15 cellular contexts compared by ENCODE assay signal in genomic region chr9:128481561-128481960, GRCh38. TPM values are rescaled to one million over a fixed set of nuclear protein-coding genes. Genes with fewer than 3 reads are reported as not detected.
DNase-seq lines count a peak whose midpoint lies in the region; ATAC-seq, FAIRE-seq and TF ChIP-seq lines count a peak whose summit lies in the region.
"Had no signal": no experiment of that assay in that cellular context is flagged by ENCODE, and none has a peak within 500 bp of the region (broad histone marks: within the 10 kb centered on the region; RNA-seq: fewer than 3 reads in every experiment).

No MANE protein-coding gene starts in this region.

- H3K4me3 Mint-ChIP-seq in activated T-helper 17 cell treated with anti-CD3 and anti-CD28 coated beads, Interleukin-2, amount 50 U/mL, for 72 hours, result no peak overlapping the region
- H3K4me3 Mint-ChIP-seq in Caco-2 (ENCODE audit: unreplicated experiment), result no peak overlapping the region
- H3K4me3 Mint-ChIP-seq: CD4-positive, alpha-beta T cell; H9 had no signal

- H3K79me2 ChIP-seq in endothelial cell of umbilical vein (ENCODE audit: control insufficient read depth, insufficient read depth, low read length), result no peaks in the 10 kb centered on the region

- no peak for TF ChIP-seq POLR2A in GM12891 (IDR thresholded peaks at IDR 0.05; ENCODE audit: low read depth, low read length)
- TF ChIP-seq POLR2A in endothelial cell of umbilical vein (IDR thresholded peaks at IDR 0.05; ENCODE audit: low read depth, low read length), result no peak

- H3K9me3 Mint-ChIP-seq in activated T-helper 17 cell treated with anti-CD3 and anti-CD28 coated beads, Interleukin-2, amount 50 U/mL, for 72 hours, result no peaks in the 10 kb centered on the region
- H3K9me3 Mint-ChIP-seq in Caco-2 (ENCODE audit: unreplicated experiment), result no peaks in the 10 kb centered on the region
- H3K9me3 Mint-ChIP-seq: CD4-positive, alpha-beta T cell; H9 had no signal

- no peak for ATAC-seq in activated T-helper 17 cell treated with anti-CD3 and anti-CD28 coated beads, Interleukin-2, amount 50 U/mL, for 72 hours (replicated peaks)

- dilution Hi-C loops in endothelial cell of umbilical vein (cut with MboI; ENCODE audit: extremely low pct_ligation_motif_present, low sequenced_read_pairs), result no loop called here

- H3K27me3 ChIP-seq in endothelial cell of umbilical vein (ENCODE audit: control insufficient read depth in 2 of 2, insufficient read depth in 2 of 2, low read length in 2 of 2), result no peaks in the 10 kb centered on the region
- no peaks in the 10 kb centered on the region for H3K27me3 ChIP-seq in Caco-2 (replicated peaks; ENCODE audit: control insufficient read depth, insufficient read depth, low read length)

- FAIRE-seq in GM12891 (lab: Jason Lieb, UNC) (peak; percentile 51), endothelial cell of umbilical vein (lab: Jason Lieb, UNC) (peak; percentile 8)
- FAIRE-seq: GM19239, H1 had no signal

- CTCF ChIA-PET in endothelial cell of umbilical vein (lab: Charles Lee), result interaction anchor here (1.0 to 1.1 kb wide), 2 partner anchors 19 to 43 kb away, joined by 3 to 5 read pairs; no protein-coding TSS in a partner anchor
- CTCF ChIA-PET in Caco-2 (lab: Charles Lee), result no interaction called here

- H3K4me3 ChIP-seq in endothelial cell of umbilical vein (replicated peaks in 1 of 3; ENCODE audit: insufficient read depth in 1 of 3, low read depth in 1 of 3, low read length in 3 of 3) (no peak overlapping the region), Caco-2 (ENCODE audit: low read depth, low read length) (no peak overlapping the region)

- no peaks in the 10 kb centered on the region for H3K4me1 Mint-ChIP-seq in activated T-helper 17 cell treated with anti-CD3 and anti-CD28 coated beads, Interleukin-2, amount 50 U/mL, for 72 hours
- H3K4me1 Mint-ChIP-seq in Caco-2 (ENCODE audit: low read depth, unreplicated experiment), result no peaks in the 10 kb centered on the region

- H3K9me1 ChIP-seq in endothelial cell of umbilical vein (replicated peaks; ENCODE audit: control insufficient read depth, extremely low read depth, insufficient read depth, low read length), result no peaks in the 10 kb centered on the region

- POLR2A ChIA-PET in endothelial cell of umbilical vein (lab: Charles Lee) (no interaction called here), Caco-2 (lab: Charles Lee) (interaction anchor here (0.6 kb wide), 1 partner anchor 13 kb away, joined by 3 read pairs; no protein-coding TSS in a partner anchor)

- H4K20me1 ChIP-seq in endothelial cell of umbilical vein (replicated peaks; ENCODE audit: control insufficient read depth, extremely low read depth, insufficient read depth, low read length), result no peaks in the 10 kb centered on the region

- DNase-seq in GM12891 (ENCODE audit: insufficient read length, low spot score) (no peak), endothelial cell of umbilical vein (ENCODE audit: low read depth, low spot score) (no peak), NCI-H2107 treated with DMSO at 0.1 percent for 48 hours (lab: John Stamatoyannopoulos, UW; ENCODE audit: unreplicated experiment) (no peak), Caco-2 (no peak), substantia nigra (lab: John Stamatoyannopoulos, UW) (no peak)
- DNase-seq: AML-193; CD4-positive, alpha-beta T cell; DMS153; DMS79; GF-D8; H9 had no signal

- H3K9me3 ChIP-seq in endothelial cell of umbilical vein (replicated peaks; ENCODE audit: control insufficient read depth, insufficient read depth, low read length) (no peaks in the 10 kb centered on the region), Caco-2 (no peaks in the 10 kb centered on the region)

- intact Hi-C loops in endothelial cell of umbilical vein (cut with micrococcal nuclease) (no loop called here), Caco-2 (cut with micrococcal nuclease; ENCODE audit: unreplicated experiment) (no loop called here)

- H3K4me2 ChIP-seq in endothelial cell of umbilical vein (ENCODE audit: insufficient read depth, low read length), result no peak overlapping the region

- H3K4me1 ChIP-seq in endothelial cell of umbilical vein (ENCODE audit: control insufficient read depth, extremely low read depth, insufficient read depth, low read length) (no peaks in the 10 kb centered on the region), Caco-2 (no peaks in the 10 kb centered on the region)

- no peak overlapping the region for H3K27ac ChIP-seq in endothelial cell of umbilical vein (ENCODE audit: insufficient read depth, low read depth, low read length)
- H3K27ac ChIP-seq in substantia nigra (ENCODE audit: low read depth, low read length, poor library complexity, severe bottlenecking), result no peak overlapping the region
- H3K27ac ChIP-seq: C4-2B had no signal

- no peak overlapping the region for H3K9ac ChIP-seq in endothelial cell of umbilical vein (replicated peaks; ENCODE audit: extremely low read depth, insufficient read depth, low read length)

- TF ChIP-seq CTCF in endothelial cell of umbilical vein (IDR thresholded peaks at IDR 0.05; ENCODE audit: extremely low read depth in 1 of 2, insufficient read depth in 1 of 2, low read depth in 1 of 2, low read length in 2 of 2), result no peak
- no peak for TF ChIP-seq CTCF in Caco-2 (IDR thresholded peaks at IDR 0.05; ENCODE audit: insufficient read depth in 1 of 2, low read depth in 1 of 2, low read length in 1 of 2, severe bottlenecking in 1 of 2, unreplicated experiment in 1 of 2)

- H3K27ac Mint-ChIP-seq in activated T-helper 17 cell treated with anti-CD3 and anti-CD28 coated beads, Interleukin-2, amount 50 U/mL, for 72 hours, result peak overlapping the region; percentile 9
- no peak overlapping the region for H3K27ac Mint-ChIP-seq in Caco-2 (ENCODE audit: unreplicated experiment)
- H3K27ac Mint-ChIP-seq: CD4-positive, alpha-beta T cell; H9 had no signal

- no peaks in the 10 kb centered on the region for H3K27me3 Mint-ChIP-seq in activated T-helper 17 cell treated with anti-CD3 and anti-CD28 coated beads, Interleukin-2, amount 50 U/mL, for 72 hours
- H3K27me3 Mint-ChIP-seq in Caco-2 (ENCODE audit: insufficient read depth, unreplicated experiment), result no peaks in the 10 kb centered on the region
- H3K27me3 Mint-ChIP-seq: CD4-positive, alpha-beta T cell had no signal

- BruUV-seq in endothelial cell of umbilical vein (replicated peaks; lab: Mats Ljungman, UMichigan) (no TSS peak), Caco-2 (replicated peaks; lab: Mats Ljungman, UMichigan) (no TSS peak)

- no peak overlapping the region for H2AFZ ChIP-seq in endothelial cell of umbilical vein (ENCODE audit: low read depth, low read length)

- peaks cover 10 to 28% of the 10 kb centered on the region in 2 experiments for H3K36me3 ChIP-seq in endothelial cell of umbilical vein (ENCODE audit: control insufficient read depth in 2 of 2, extremely low read depth in 1 of 2, insufficient read depth in 2 of 2, low read length in 2 of 2)
- H3K36me3 ChIP-seq in Caco-2 (ENCODE audit: control insufficient read depth, insufficient read depth, low read length), result peaks cover 2% of the 10 kb centered on the region

- H3K36me3 Mint-ChIP-seq in activated T-helper 17 cell treated with anti-CD3 and anti-CD28 coated beads, Interleukin-2, amount 50 U/mL, for 72 hours (ENCODE audit: low read depth), result peaks cover 81% of the 10 kb centered on the region
- H3K36me3 Mint-ChIP-seq in Caco-2 (ENCODE audit: insufficient read depth, unreplicated experiment), result peaks cover 34% of the 10 kb centered on the region

TF ChIP-seq in GM12891, 5 proteins besides CTCF, POLR2A, EP300 and RAD21:
- no peak for TF ChIP-seq PAX5 (IDR thresholded peaks at IDR 0.05; ENCODE audit: insufficient read depth, low read length, severe bottlenecking)
- TF ChIP-seq SPI1 (IDR thresholded peaks at IDR 0.05; ENCODE audit: low read depth, low read length), result no peak
- no peak for TF ChIP-seq TAF1 (IDR thresholded peaks at IDR 0.05; ENCODE audit: low read depth, low read length)
- TF ChIP-seq POLR2AphosphoS5 (IDR thresholded peaks at IDR 0.05; ENCODE audit: low read depth, low read length), result no peak
- no peak for TF ChIP-seq POU2F2 (IDR thresholded peaks at IDR 0.05; ENCODE audit: low read depth, low read length)

TF ChIP-seq in endothelial cell of umbilical vein, 7 proteins besides CTCF, POLR2A, EP300 and RAD21:
- no peak for TF ChIP-seq GATA2 (IDR thresholded peaks at IDR 0.05; ENCODE audit: insufficient read depth, insufficient read length, low read depth, low read length)
- no peak for TF ChIP-seq EZH2 (IDR thresholded peaks at IDR 0.05; ENCODE audit: borderline replicate concordance, low read depth, low read length, severe bottlenecking)
- no peak for TF ChIP-seq POLR2AphosphoS5 (IDR thresholded peaks at IDR 0.05; ENCODE audit: insufficient read depth, low read depth, low read length)
- no peak for TF ChIP-seq FOS (IDR thresholded peaks at IDR 0.05; ENCODE audit: borderline replicate concordance, insufficient read depth, low read length)

RNA-seq across cellular contexts. Expression of gene GLE1, which starts 23.0 kb away (rescaled TPM):
- 22.4 TPM for polyA plus RNA-seq in GM12891 (2012; ENCODE audit: low read depth, missing spikeins)
- total RNA-seq in activated T-helper 17 cell treated with anti-CD3 and anti-CD28 coated beads, Interleukin-2, amount 50 U/mL, for 72 hours, result 10 to 100 TPM; 53.6 TPM
- total RNA-seq in endothelial cell of umbilical vein (20.5 and 22.6 TPM in 2 replicates), Caco-2 (2022) (30.4 and 30.8 TPM in 2 replicates)
- 12.2 and 13.0 TPM in 2 replicates for polyA plus RNA-seq in endothelial cell of umbilical vein
- polyA plus RNA-seq in endothelial cell of umbilical vein (2011; cell fraction: cytosol; rRNA removed), result 15.0 and 15.6 TPM in 2 replicates
- polyA plus RNA-seq in endothelial cell of umbilical vein (2011; cell fraction: nucleus; rRNA removed), result 19.0 and 21.0 TPM in 2 replicates
- 13.8 and 19.3 TPM in 2 replicates for polyA plus RNA-seq in endothelial cell of umbilical vein (2012)
- 22.7 and 25.7 TPM in 2 replicates for polyA minus RNA-seq in endothelial cell of umbilical vein
- 66.6 TPM for polyA minus RNA-seq in endothelial cell of umbilical vein (2011; cell fraction: cytosol; rRNA and poly(A)+ RNA removed)
- 6.4 and 10.0 TPM in 2 replicates for polyA minus RNA-seq in endothelial cell of umbilical vein (2011; cell fraction: nucleus; rRNA and poly(A)+ RNA removed)

RNA-seq across cellular contexts. Expression of gene ODF2, which starts 25.8 kb away (rescaled TPM):
- 27.2 TPM for polyA plus RNA-seq in GM12891 (2012; ENCODE audit: low read depth, missing spikeins)
- total RNA-seq in activated T-helper 17 cell treated with anti-CD3 and anti-CD28 coated beads, Interleukin-2, amount 50 U/mL, for 72 hours, result 10 to 100 TPM; 49.4 to 66.2 TPM
- total RNA-seq in endothelial cell of umbilical vein (49.5 and 50.5 TPM in 2 replicates), Caco-2 (2022) (34.6 and 34.9 TPM in 2 replicates)
- polyA plus RNA-seq in endothelial cell of umbilical vein, result 12.8 and 16.7 TPM in 2 replicates
- polyA plus RNA-seq in endothelial cell of umbilical vein (2011; cell fraction: cytosol; rRNA removed), result 19.7 and 22.8 TPM in 2 replicates
- 146 and 163 TPM in 2 replicates for polyA plus RNA-seq in endothelial cell of umbilical vein (2011; cell fraction: nucleus; rRNA removed)
- 34.7 and 35.5 TPM in 2 replicates for polyA plus RNA-seq in endothelial cell of umbilical vein (2012)
- 14.0 and 16.3 TPM in 2 replicates for polyA minus RNA-seq in endothelial cell of umbilical vein
- 9.5 TPM for polyA minus RNA-seq in endothelial cell of umbilical vein (2011; cell fraction: cytosol; rRNA and poly(A)+ RNA removed)
- 19.2 and 23.2 TPM in 2 replicates for polyA minus RNA-seq in endothelial cell of umbilical vein (2011; cell fraction: nucleus; rRNA and poly(A)+ RNA removed)
